In the genomic region with DNA sequence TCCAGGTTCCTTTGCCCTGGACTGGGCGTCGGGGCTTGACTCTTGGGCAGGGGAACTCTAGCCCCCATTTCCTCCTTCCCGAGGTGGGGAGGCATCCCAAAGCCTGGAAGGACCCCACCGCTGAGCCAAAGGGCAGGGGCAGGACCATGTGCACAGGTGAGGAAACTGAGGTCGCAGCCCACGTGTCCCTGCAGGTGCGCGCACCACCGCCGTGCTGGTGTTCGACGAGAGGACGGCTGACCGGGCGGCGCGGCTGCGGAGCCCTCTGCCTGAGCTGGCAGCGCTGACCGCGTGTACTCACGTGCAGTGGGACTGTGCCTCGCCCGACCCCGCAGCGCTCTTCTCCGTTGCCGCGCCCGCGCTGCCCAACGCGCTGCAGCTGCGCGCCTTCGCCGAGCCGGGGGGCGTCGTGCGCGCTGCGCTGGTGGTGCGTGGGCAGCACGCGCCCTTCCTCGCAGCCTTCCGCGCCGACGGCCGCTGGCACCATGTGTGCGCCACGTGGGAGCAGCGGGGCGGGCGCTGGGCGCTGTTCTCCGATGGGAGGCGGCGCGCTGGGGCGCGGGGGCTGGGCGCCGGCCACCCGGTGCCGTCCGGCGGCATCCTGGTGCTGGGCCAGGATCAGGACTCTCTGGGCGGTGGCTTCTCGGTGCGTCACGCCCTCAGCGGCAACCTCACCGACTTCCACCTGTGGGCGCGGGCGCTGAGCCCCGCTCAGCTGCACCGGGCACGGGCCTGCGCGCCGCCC, we compare ENCODE assay signal across 22 cellular contexts. TPM values are rescaled to one million over a fixed set of nuclear protein-coding genes. Genes with fewer than 3 reads are reported as not detected.
DNase-seq lines count a peak whose midpoint lies in the region; ATAC-seq and TF ChIP-seq lines count a peak whose summit lies in the region.
"Had no signal": no experiment of that assay in that cellular context is flagged by ENCODE, and none has a peak within 500 bp of the region (broad histone marks: within the 10 kb centered on the region; RNA-seq: fewer than 3 reads in every experiment).

No MANE protein-coding gene starts in this region.

- no peak overlapping the region for H2AFZ ChIP-seq in OCI-LY7 (ENCODE audit: low read length)
- H2AFZ ChIP-seq: parathyroid adenoma, PC-9 had no signal

- TF ChIP-seq CTCF in cardiac muscle cell (IDR thresholded peaks at IDR 0.05; ENCODE audit: low read depth, low read length) (no peak), coronary artery (IDR thresholded peaks at IDR 0.05) (no peak), upper lobe of right lung (IDR thresholded peaks at IDR 0.05) (no peak), OCI-LY7 (conservative IDR thresholded peaks at IDR 0.05; ENCODE audit: low read length) (no peak)

- H3K36me3 ChIP-seq in cardiac muscle cell (no peaks in the 10 kb centered on the region), upper lobe of right lung (no peaks in the 10 kb centered on the region), OCI-LY7 (ENCODE audit: insufficient read depth, low read length) (no peaks in the 10 kb centered on the region)

- H3K4me3 ChIP-seq in cardiac muscle cell (peak overlapping the region; percentile 23), coronary artery (peak overlapping the region; percentile 28), upper lobe of right lung (no peak overlapping the region), OCI-LY7 (ENCODE audit: low read depth, low read length, poor library complexity, severe bottlenecking) (no peak overlapping the region)
- H3K4me3 ChIP-seq: PC-9 had no signal

- no peaks in the 10 kb centered on the region for H3K4me1 ChIP-seq in cardiac muscle cell (ENCODE audit: low read depth)
- no peaks in the 10 kb centered on the region for H3K4me1 ChIP-seq in upper lobe of right lung
- no peaks in the 10 kb centered on the region for H3K4me1 ChIP-seq in OCI-LY7 (ENCODE audit: insufficient read depth, low read length, poor library complexity, severe bottlenecking)
- H3K4me1 ChIP-seq: parathyroid adenoma had no signal

- H3K27me3 ChIP-seq in cardiac muscle cell = peaks cover 33% of the 10 kb centered on the region
- H3K27me3 ChIP-seq in upper lobe of right lung = peaks cover 50% of the 10 kb centered on the region

- H3K4me2 ChIP-seq in OCI-LY7 (ENCODE audit: low read length) = no peak overlapping the region
- H3K4me2 ChIP-seq: PC-9 had no signal

- no peaks in the 10 kb centered on the region for H3K9me2 ChIP-seq in OCI-LY7 (ENCODE audit: insufficient read depth, low read length)

- intact Hi-C loops in Right ventricle myocardium superior (cut with DNase I) (no loop called here), upper lobe of right lung (cut with DNase I) (no loop called here), OCI-LY7 (cut with micrococcal nuclease; ENCODE audit: unreplicated experiment) (no loop called here)

- POLR2A ChIA-PET in OCI-LY7 (lab: Charles Lee) = no interaction called here

- ATAC-seq in Right ventricle myocardium superior (ENCODE audit: poor library complexity) = no peak
- ATAC-seq in upper lobe of right lung = no peak

- H3K9me3 ChIP-seq in cardiac muscle cell (ENCODE audit: low read depth) (no peaks in the 10 kb centered on the region), upper lobe of right lung (no peaks in the 10 kb centered on the region), OCI-LY7 (ENCODE audit: low read length) (no peaks in the 10 kb centered on the region)

- CTCF ChIA-PET in OCI-LY7 (lab: Charles Lee; ENCODE audit: unreplicated experiment) = no interaction called here

- no peaks in the 10 kb centered on the region for H4K20me1 ChIP-seq in OCI-LY7 (ENCODE audit: insufficient read depth, low read length)

- H3K79me2 ChIP-seq in OCI-LY7 (ENCODE audit: insufficient read depth, low read depth, low read length) = no peaks in the 10 kb centered on the region
- H3K79me2 ChIP-seq: parathyroid adenoma had no signal

- no peak for DNase-seq in cardiac muscle cell (ENCODE audit: low read depth in 1 of 2, low spot score in 1 of 2)
- DNase-seq in Right ventricle myocardium superior = no peak
- DNase-seq in coronary artery (ENCODE audit: low spot score) = no peak
- DNase-seq in left kidney (ENCODE audit: low read depth, low spot score) = peak; percentile 18
- DNase-seq in upper lobe of right lung = peak; percentile 42
- no peak for DNase-seq in pons (ENCODE audit: low spot score)
- DNase-seq in OCI-LY7 (ENCODE audit: low spot score) = no peak
- no peak for DNase-seq in stimulated activated naive CD4-positive, alpha-beta T cell (lab: John Stamatoyannopoulos, UW)
- DNase-seq: activated CD8-positive, alpha-beta memory T cell treated with anti-CD3 and anti-CD28 coated beads for 24 hours; activated effector memory CD4-positive, alpha-beta T cell treated with anti-CD3 and anti-CD28 coated beads, Interleukin-2, amount 50 U/mL, for 16 hours; CD8-positive, alpha-beta memory T cell; GDM1; NCI-H1694; NCI-H524; SW 1271 had no signal

- no TSS peak for BruUV-seq in OCI-LY7 (replicated peaks; lab: Mats Ljungman, UMichigan)

- no peak overlapping the region for H3K27ac ChIP-seq in cardiac muscle cell
- H3K27ac ChIP-seq in coronary artery = no peak overlapping the region
- H3K27ac ChIP-seq in upper lobe of right lung = no peak overlapping the region
- no peak overlapping the region for H3K27ac ChIP-seq in OCI-LY7 (ENCODE audit: low read depth, low read length, poor library complexity, severe bottlenecking)
- H3K27ac ChIP-seq: parathyroid adenoma, PC-9, VCaP had no signal

RNA-seq across cellular contexts. Expression of gene ADGRD2, which starts 2.8 kb away (rescaled TPM):
- total RNA-seq in cardiac muscle cell = not detected in 2 replicates
- polyA plus RNA-seq in cardiac muscle cell = 1.7 TPM in 1 of 2 replicates, not detected in the other
- not detected for total RNA-seq in Right ventricle myocardium superior
- total RNA-seq in upper lobe of right lung = not detected
- not detected in 2 replicates for total RNA-seq in OCI-LY7 (2014; rRNA removed; shearing (Covaris generic))
- total RNA-seq in OCI-LY7 (2022) = not detected in 2 replicates
- total RNA-seq: astrocyte; CD8-positive, alpha-beta memory T cell; fibroblast of villous mesenchyme; M059J; mucosa of gallbladder; PC-9 had no signal
- polyA plus RNA-seq: CD8-positive, alpha-beta memory T cell had no signal

RNA-seq across cellular contexts. Expression of gene PSMB7, which starts 37.8 kb away (rescaled TPM):
- total RNA-seq in cardiac muscle cell = 160 and 216 TPM in 2 replicates
- polyA plus RNA-seq in cardiac muscle cell = 226 and 282 TPM in 2 replicates
- total RNA-seq in Right ventricle myocardium superior = 172 TPM
- 73.5 TPM for total RNA-seq in upper lobe of right lung
- 186 and 204 TPM in 2 replicates for total RNA-seq in OCI-LY7 (2014; rRNA removed; shearing (Covaris generic))
- total RNA-seq in OCI-LY7 (2022) = 159 and 164 TPM in 2 replicates

RNA-seq across cellular contexts. Expression of gene NR5A1, which starts 54.2 kb away (rescaled TPM):
- total RNA-seq in cardiac muscle cell (0.12 TPM in 1 of 2 replicates, not detected in the other), Right ventricle myocardium superior (not detected), upper lobe of right lung (not detected), OCI-LY7 (2022) (not detected in 2 replicates)
- polyA plus RNA-seq in cardiac muscle cell = not detected in 2 replicates
- not detected in 2 replicates for total RNA-seq in OCI-LY7 (2014; rRNA removed; shearing (Covaris generic))
- total RNA-seq: astrocyte; CD8-positive, alpha-beta memory T cell; fibroblast of villous mesenchyme had no signal
- polyA plus RNA-seq: CD8-positive, alpha-beta memory T cell had no signal

Comparison
In these comparisons a context has a peak if more than half of its experiments do, and no peak if none do; other contexts are left out.
1. DNase-seq: peak in left kidney (single experiment) and upper lobe of right lung (single experiment); none in cardiac muscle cell (0 of 2), Right ventricle myocardium superior (single experiment), coronary artery (single experiment), pons (single experiment), OCI-LY7 (single experiment) and stimulated activated naive CD4-positive, alpha-beta T cell (0 of 6).
2. H3K4me3 ChIP-seq: peak in cardiac muscle cell (single experiment) and coronary artery (single experiment); none in upper lobe of right lung (single experiment) and OCI-LY7 (single experiment).